Comparison of ENCODE assay signal across 28 cellular contexts in the genomic region with DNA sequence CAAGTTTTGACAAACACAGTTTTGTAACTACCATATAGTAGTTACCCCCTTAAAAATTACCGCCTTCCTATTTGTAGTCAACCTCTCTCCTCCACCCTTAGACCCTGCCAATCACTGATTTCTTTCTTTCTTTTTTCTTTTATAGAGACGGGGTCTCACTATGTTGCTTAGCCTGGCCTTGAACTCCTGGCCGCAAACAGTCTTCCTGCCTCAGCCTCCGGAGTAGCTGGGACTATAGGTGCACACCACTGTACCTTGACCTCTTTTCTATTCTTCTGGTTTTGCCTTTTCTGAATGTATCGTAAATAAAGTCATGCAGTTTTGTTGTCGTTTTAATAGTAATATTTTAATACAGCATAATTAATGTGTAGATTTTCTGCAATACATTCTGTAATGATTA.
"Had no signal": no experiment of that assay in that cellular context is flagged by ENCODE, and none has a peak within 500 bp of the region (broad histone marks: within the 10 kb centered on the region; RNA-seq: fewer than 3 reads in every experiment).

No MANE protein-coding gene starts in this region.

- H3K4me3 ChIP-seq: colonic mucosa, coronary artery, dorsolateral prefrontal cortex, esophagus muscularis mucosa, esophagus squamous epithelium, gastrocnemius medialis, gastroesophageal sphincter, heart left ventricle, heart right ventricle had no signal

- H3K9me3 ChIP-seq: colonic mucosa, esophagus muscularis mucosa, esophagus squamous epithelium, gastrocnemius medialis, gastroesophageal sphincter, heart left ventricle, heart right ventricle had no signal

- DNase-seq: colonic mucosa; cortex of kidney; dermis blood vessel endothelial cell; dorsolateral prefrontal cortex; effector CD4-positive, alpha-beta T cell; effector CD8-positive, alpha-beta T cell; effector memory CD4-positive, alpha-beta T cell; effector memory CD8-positive, alpha-beta T cell; endodermal cell; erythroblast; esophagus squamous epithelium; foreskin fibroblast; foreskin keratinocyte; foreskin melanocyte; gastrocnemius medialis; glutamatergic neuron; head of caudate nucleus; heart left ventricle; heart right ventricle had no signal

- H3K27ac ChIP-seq: colonic mucosa, coronary artery, dorsolateral prefrontal cortex, epithelial cell of prostate, esophagus muscularis mucosa, esophagus squamous epithelium, foreskin keratinocyte, gastrocnemius medialis, gastroesophageal sphincter, heart left ventricle, heart right ventricle had no signal

- H3K27me3 ChIP-seq: colonic mucosa, dorsolateral prefrontal cortex, esophagus muscularis mucosa, esophagus squamous epithelium, foreskin keratinocyte, gastrocnemius medialis, gastroesophageal sphincter, heart left ventricle, heart right ventricle had no signal

- ATAC-seq: effector memory CD8-positive, alpha-beta T cell; esophagus mucosa; foreskin keratinocyte; gastrocnemius medialis; gastroesophageal sphincter; heart left ventricle; heart right ventricle had no signal

- H3K4me1 ChIP-seq: colonic mucosa, esophagus muscularis mucosa, esophagus squamous epithelium, foreskin keratinocyte, gastrocnemius medialis, gastroesophageal sphincter had no signal

- H3K36me3 ChIP-seq: colonic mucosa, esophagus muscularis mucosa, esophagus squamous epithelium, gastrocnemius medialis, gastroesophageal sphincter, heart left ventricle, heart right ventricle had no signal

- FAIRE-seq: colon, endometrium, endothelial cell of umbilical vein, frontal cortex had no signal
